Comparison of ENCODE assay signal across 26 cellular contexts in genomic region chr13:33624253-33624652, GRCh38.
"Had no signal": no experiment of that assay in that cellular context is flagged by ENCODE, and none has a peak within 500 bp of the region (broad histone marks: within the 10 kb centered on the region; RNA-seq: fewer than 3 reads in every experiment).

No MANE protein-coding gene starts in this region.

- H3K36me3 Mint-ChIP-seq: memory B cell; naive B cell; natural killer cell treated with Interleukin-12 subunit alpha and Interleukin-12 subunit beta and Interleukin-15 and Interleukin-18, amount 100 ng/mL, for 72 hours; stimulated activated effector memory CD8-positive, alpha-beta T cell treated with anti-CD3 and anti-CD28 coated beads, Interleukin-12 subunit alpha, Interleukin-12 subunit beta, amount 100 ng/mL, for 72 hours had no signal

- FAIRE-seq: endometrium, urothelium cell line had no signal

- H3K27me3 Mint-ChIP-seq: effector memory CD8-positive, alpha-beta T cell; memory B cell; natural killer cell treated with Interleukin-12 subunit alpha and Interleukin-12 subunit beta and Interleukin-15 and Interleukin-18, amount 100 ng/mL, for 72 hours had no signal

- DNase-seq: cortex of kidney; effector memory CD8-positive, alpha-beta T cell; erythroblast; foreskin fibroblast; gastrocnemius medialis; head of caudate nucleus; kidney; naive B cell; pancreas; retina; stimulated activated CD4-positive, alpha-beta T cell treated with anti-CD3 and anti-CD28 coated beads, Interleukin-2, amount 100 ng/mL, for 24 hours; stimulated activated CD4-positive, alpha-beta T cell treated with anti-CD3 and anti-CD28 coated beads, Interleukin-4, amount 100 ng/mL, for 24 hours; stimulated activated naive CD4-positive, alpha-beta T cell treated with Interleukin-2 at 50 U/mL for 16 hours; stomach; testis; upper lobe of left lung had no signal

- ATAC-seq: effector memory CD8-positive, alpha-beta T cell; gastrocnemius medialis; pancreas; sciatic nerve had no signal

- H3K4me3 ChIP-seq: gastrocnemius medialis, lung, pancreas, stomach, testis, tibial nerve, upper lobe of left lung had no signal

- H3K27ac ChIP-seq: gastrocnemius medialis, neutrophil, pancreas, stomach, testis, tibial nerve, upper lobe of left lung had no signal

- H3K27me3 ChIP-seq: gastrocnemius medialis, neutrophil, pancreas, stomach, testis, tibial nerve, upper lobe of left lung had no signal

- H3K27ac Mint-ChIP-seq: effector memory CD8-positive, alpha-beta T cell; memory B cell; naive B cell; natural killer cell treated with Interleukin-12 subunit alpha and Interleukin-12 subunit beta and Interleukin-15 and Interleukin-18, amount 100 ng/mL, for 72 hours had no signal

- H3K4me1 Mint-ChIP-seq: memory B cell had no signal

- H3K9me3 ChIP-seq: gastrocnemius medialis, neutrophil, pancreas, stomach, testis, tibial nerve, upper lobe of left lung had no signal

- H3K9me3 Mint-ChIP-seq: effector memory CD8-positive, alpha-beta T cell; memory B cell; natural killer cell treated with Interleukin-12 subunit alpha and Interleukin-12 subunit beta and Interleukin-15 and Interleukin-18, amount 100 ng/mL, for 72 hours; stimulated activated effector memory CD8-positive, alpha-beta T cell treated with anti-CD3 and anti-CD28 coated beads, Interleukin-12 subunit alpha, Interleukin-12 subunit beta, amount 100 ng/mL, for 72 hours had no signal

- H3K4me3 Mint-ChIP-seq: effector memory CD8-positive, alpha-beta T cell; memory B cell; naive B cell; natural killer cell treated with Interleukin-12 subunit alpha and Interleukin-12 subunit beta and Interleukin-15 and Interleukin-18, amount 100 ng/mL, for 72 hours; neural crest cell; stimulated activated effector memory CD8-positive, alpha-beta T cell treated with anti-CD3 and anti-CD28 coated beads, Interleukin-12 subunit alpha, Interleukin-12 subunit beta, amount 100 ng/mL, for 72 hours had no signal

- H3K36me3 ChIP-seq: gastrocnemius medialis, neutrophil, pancreas, stomach, tibial nerve, upper lobe of left lung had no signal

- H3K4me1 ChIP-seq: stomach, testis, tibial nerve, upper lobe of left lung had no signal
